8 cellular contexts compared by ENCODE assay signal in genomic region chr4:184448828-184449227, GRCh38. TPM values are rescaled to one million over a fixed set of nuclear protein-coding genes. Genes with fewer than 3 reads are reported as not detected.
DNase-seq lines count a peak whose midpoint lies in the region; ATAC-seq, FAIRE-seq and TF ChIP-seq lines count a peak whose summit lies in the region.

No MANE protein-coding gene starts in this region.

- TF ChIP-seq CTCF in coronary artery (IDR thresholded peaks at IDR 0.05) (no peak), tibial nerve (IDR thresholded peaks at IDR 0.05) (no peak), D721Med (IDR thresholded peaks at IDR 0.05; ENCODE audit: insufficient read depth, missing control alignments) (no peak)

- H3K36me3 ChIP-seq in tibial nerve, result no peaks in the 10 kb centered on the region

- H3K4me1 Mint-ChIP-seq in activated CD8-positive, alpha-beta memory T cell treated with anti-CD3 and anti-CD28 coated beads, Interleukin-2, amount 10 ng/mL, durations not matched to agents 7 days and 5 days, result peaks cover 74% of the 10 kb centered on the region
- peaks cover 70% of the 10 kb centered on the region for H3K4me1 Mint-ChIP-seq in memory B cell

- no peak for TF ChIP-seq POLR2A in tibial nerve (IDR thresholded peaks at IDR 0.05)

- TF ChIP-seq EP300 in tibial nerve (IDR thresholded peaks at IDR 0.05), result peak in 1 of 2 donors; percentile 55

- peak overlapping the region; percentile 66 for H3K4me3 ChIP-seq in coronary artery
- H3K4me3 ChIP-seq in tibial nerve, result peak overlapping the region; percentile 4 to 46 (median 28)

- peak; percentile 60 for ATAC-seq in activated CD8-positive, alpha-beta memory T cell treated with anti-CD3 and anti-CD28 coated beads, Interleukin-2, amount 10 ng/mL, durations not matched to agents 7 days and 5 days
- ATAC-seq in memory B cell (ENCODE audit: low read depth) (peak; percentile 31), HG02759 (IDR thresholded peaks at IDR 0.05; ENCODE audit: unreplicated experiment) (no peak)

- H3K27ac ChIP-seq in coronary artery (peak overlapping the region in 1 of 2 donors; percentile 82), tibial nerve (peak overlapping the region in 3 of 4 donors; percentile 79 to 90 (median 83))

- H3K4me3 Mint-ChIP-seq in activated CD8-positive, alpha-beta memory T cell treated with anti-CD3 and anti-CD28 coated beads, Interleukin-2, amount 10 ng/mL, durations not matched to agents 7 days and 5 days, result peak overlapping the region; percentile 72
- peak overlapping the region; percentile 69 for H3K4me3 Mint-ChIP-seq in memory B cell

- no peak for FAIRE-seq in D721Med (lab: Jason Lieb, UNC)

- H3K27ac Mint-ChIP-seq in activated CD8-positive, alpha-beta memory T cell treated with anti-CD3 and anti-CD28 coated beads, Interleukin-2, amount 10 ng/mL, durations not matched to agents 7 days and 5 days, result peak overlapping the region; percentile 83
- H3K27ac Mint-ChIP-seq in memory B cell, result peak overlapping the region; percentile 89

- H3K27me3 Mint-ChIP-seq in activated CD8-positive, alpha-beta memory T cell treated with anti-CD3 and anti-CD28 coated beads, Interleukin-2, amount 10 ng/mL, durations not matched to agents 7 days and 5 days, result no peaks in the 10 kb centered on the region
- H3K27me3 Mint-ChIP-seq in memory B cell, result no peaks in the 10 kb centered on the region

- H3K9me3 Mint-ChIP-seq in activated CD8-positive, alpha-beta memory T cell treated with anti-CD3 and anti-CD28 coated beads, Interleukin-2, amount 10 ng/mL, durations not matched to agents 7 days and 5 days (ENCODE audit: low read depth), result no peaks in the 10 kb centered on the region
- no peaks in the 10 kb centered on the region for H3K9me3 Mint-ChIP-seq in memory B cell

- WGBS in tibial nerve, 2 donors, result 22 to 24% methylated on average over 10 of the region's 10 CpGs

- H3K36me3 Mint-ChIP-seq in activated CD8-positive, alpha-beta memory T cell treated with anti-CD3 and anti-CD28 coated beads, Interleukin-2, amount 10 ng/mL, durations not matched to agents 7 days and 5 days, result peaks cover 52% of the 10 kb centered on the region
- H3K36me3 Mint-ChIP-seq in memory B cell, result peaks cover 12% of the 10 kb centered on the region

- peaks cover 0 to 99% (median 61%) of the 10 kb centered on the region in 4 donors for H3K4me1 ChIP-seq in tibial nerve

- no peaks in the 10 kb centered on the region for H3K27me3 ChIP-seq in tibial nerve

- no peaks in the 10 kb centered on the region for H3K9me3 ChIP-seq in tibial nerve

- DNase-seq in activated CD8-positive, alpha-beta memory T cell treated with anti-CD3 and anti-CD28 coated beads, Interleukin-2, amount 10 ng/mL, durations not matched to agents 7 days and 5 days, result peak; percentile 50
- DNase-seq in activated CD8-positive, alpha-beta memory T cell treated with anti-CD3 and anti-CD28 coated beads, Interleukin-2, amount 50 U/mL, for 48 hours, result no peak
- peak; percentile 24 to 33 for DNase-seq in NCI-H526 (lab: John Stamatoyannopoulos, UW)
- peak; percentile 72 for DNase-seq in coronary artery (ENCODE audit: low spot score)
- no peak for DNase-seq in memory B cell (ENCODE audit: low spot score in 2 of 2)
- peak in 1 of 2 donors; percentile 60 for DNase-seq in tibial nerve (ENCODE audit: low spot score in 2 of 2)
- DNase-seq in D721Med (ENCODE audit: insufficient read length, low spot score), result no peak

- CTCF ChIA-PET in activated CD8-positive, alpha-beta memory T cell treated with anti-CD3 and anti-CD28 coated beads, Interleukin-2, amount 10 ng/mL, durations not matched to agents 7 days and 5 days (lab: Charles Lee), result interaction anchor here (1.1 to 1.5 kb wide), 3 partner anchors 11 to 185 kb away, joined by 3 to 5 read pairs (median 4); no protein-coding TSS in a partner anchor

RNA-seq across cellular contexts. Expression of gene IRF2, which starts 25.5 kb away (rescaled TPM):
- total RNA-seq in activated CD8-positive, alpha-beta memory T cell treated with anti-CD3 and anti-CD28 coated beads, Interleukin-2, amount 10 ng/mL, durations not matched to agents 7 days and 5 days, result 100 to 1,000 TPM in 1 of 2 experiments, 10 to 100 TPM in 1; 81.6 to 112 TPM
- 10 to 100 TPM; 23.7 to 36.8 (median 30.4) TPM for total RNA-seq in tibial nerve

Comparison
In these comparisons a context has a peak if more than half of its experiments do, and no peak if none do; other contexts are left out.
1. DNase-seq: peak in activated CD8-positive, alpha-beta memory T cell treated with anti-CD3 and anti-CD28 coated beads, Interleukin-2, amount 10 ng/mL, durations not matched to agents 7 days and 5 days (single experiment), NCI-H526 (2 of 2) and coronary artery (single experiment); none in activated CD8-positive, alpha-beta memory T cell treated with anti-CD3 and anti-CD28 coated beads, Interleukin-2, amount 50 U/mL, for 48 hours (single experiment), memory B cell (0 of 2) and D721Med (single experiment).